Comparison of ENCODE assay signal across 9 cellular contexts in genomic region chr6:82144852-82145332, GRCh38.
A peak's percentile ranks its signal among the peaks of the same experiment; 100 is the strongest.
DNase-seq lines count a peak whose midpoint lies in the region; ATAC-seq and TF ChIP-seq lines count a peak whose summit lies in the region.
"Had no signal": no experiment of that assay in that cellular context is flagged by ENCODE, and none has a peak within 500 bp of the region (broad histone marks: within the 10 kb centered on the region; RNA-seq: fewer than 3 reads in every experiment).

No MANE protein-coding gene starts in this region.

- DNase-seq in Daoy (ENCODE audit: low read depth): peak; percentile 93
- DNase-seq in RPMI7951 (ENCODE audit: low read depth): peak; percentile 94
- peak; percentile 85 for DNase-seq in fibroblast of pulmonary artery (ENCODE audit: low read depth)
- no peak for DNase-seq in osteocyte (ENCODE audit: extremely low spot score, unreplicated experiment)
- no peak for DNase-seq in NCI-H187 (lab: John Stamatoyannopoulos, UW)
- no peak for DNase-seq in activated T-cell treated with anti-CD3 and anti-CD28 coated beads for 4 hours
- DNase-seq in NCI-H2107 (lab: John Stamatoyannopoulos, UW): no peak
- DNase-seq: NCI-H1105 treated with DMSO at 0.1 percent for 48 hours had no signal

- H3K27ac Mint-ChIP-seq in osteocyte (ENCODE audit: unreplicated experiment): peak overlapping the region; percentile 92

- no peaks in the 10 kb centered on the region for H3K27me3 Mint-ChIP-seq in osteocyte (ENCODE audit: unreplicated experiment)

- H3K4me3 Mint-ChIP-seq in osteocyte (ENCODE audit: unreplicated experiment): peak overlapping the region; percentile 47

- no peaks in the 10 kb centered on the region for H3K36me3 Mint-ChIP-seq in osteocyte (ENCODE audit: unreplicated experiment)

- ATAC-seq in GM21447 (IDR thresholded peaks at IDR 0.05; ENCODE audit: unreplicated experiment): no peak

- no peaks in the 10 kb centered on the region for H3K9me3 Mint-ChIP-seq in osteocyte (ENCODE audit: unreplicated experiment)

- H3K4me1 Mint-ChIP-seq in osteocyte (ENCODE audit: unreplicated experiment): peaks cover 25% of the 10 kb centered on the region

- no peak overlapping the region for H3K4me3 ChIP-seq in fibroblast of pulmonary artery (replicated peaks; ENCODE audit: low read depth, low read length)

- no peak for TF ChIP-seq CTCF in fibroblast of pulmonary artery (IDR thresholded peaks at IDR 0.05; ENCODE audit: low read length, missing control alignments)
- TF ChIP-seq CTCF in osteocyte (IDR thresholded peaks at IDR 0.05): no peak

Comparison
In these comparisons a context has a peak if more than half of its experiments do, and no peak if none do; other contexts are left out.
1. DNase-seq: peak in Daoy (single experiment), RPMI7951 (single experiment) and fibroblast of pulmonary artery (single experiment); none in osteocyte (single experiment), NCI-H187 (0 of 2), activated T-cell treated with anti-CD3 and anti-CD28 coated beads for 4 hours (single experiment) and NCI-H2107 (single experiment).